8 cellular contexts compared by ENCODE assay signal in the genomic region with DNA sequence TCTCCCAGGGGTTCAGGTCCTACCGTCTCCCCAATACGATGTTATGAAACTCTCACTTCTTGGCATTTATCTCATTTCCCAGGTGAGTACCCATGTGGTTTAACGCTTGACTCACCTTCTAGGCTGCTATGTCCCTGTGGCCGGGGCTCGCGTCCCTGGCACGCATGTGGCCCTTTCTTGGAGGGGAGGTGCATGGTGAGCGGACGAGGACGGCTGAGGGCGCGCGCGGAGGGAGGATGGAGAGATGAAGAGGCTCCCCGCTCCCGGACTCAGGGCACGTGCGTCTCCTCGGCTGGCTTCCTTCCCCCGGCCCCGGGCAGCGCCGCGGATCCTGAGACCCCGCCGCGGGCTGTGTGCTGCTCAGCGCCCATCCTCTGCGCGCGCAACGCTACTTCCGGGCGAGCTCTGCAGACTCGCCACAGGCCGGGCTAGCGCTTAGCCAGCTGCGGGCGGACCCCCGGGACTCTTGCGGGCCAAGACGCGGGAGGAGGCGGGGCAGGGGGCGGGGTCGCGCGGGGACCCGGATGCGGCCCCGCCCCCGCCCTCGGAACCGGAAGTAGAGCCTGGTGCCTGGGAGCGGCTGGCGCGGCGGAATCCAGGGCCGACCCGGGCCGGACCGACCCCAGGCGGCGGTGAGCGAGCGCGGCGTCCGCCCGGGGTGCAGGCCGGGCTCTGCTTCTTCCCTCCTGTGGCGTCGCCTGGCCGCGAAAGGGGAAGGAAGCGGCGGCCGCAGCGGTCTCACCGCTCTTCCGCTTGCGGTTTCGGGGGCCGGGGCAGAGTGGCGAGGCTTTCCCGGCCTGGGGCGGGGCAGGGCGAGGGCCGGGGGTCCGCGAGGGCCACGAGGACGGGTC. TPM values are rescaled to one million over a fixed set of nuclear protein-coding genes. Genes with fewer than 3 reads are reported as not detected.
DNase-seq lines count a peak whose midpoint lies in the region; ATAC-seq, FAIRE-seq and TF ChIP-seq lines count a peak whose summit lies in the region.

Gene CTTN, plus strand, starts transcription at position 547 of the 851 bp plus-strand sequence. CDS start 8,769 bp downstream, outside the sequence.

- CTCF ChIA-PET in endothelial cell of umbilical vein (lab: Charles Lee): interaction anchor here (0.7 to 1.7 kb wide), 3 partner anchors 14 to 66 kb away, joined by 3 to 5 read pairs (median 3); no protein-coding TSS in a partner anchor

- POLR2A ChIA-PET in endothelial cell of umbilical vein (lab: Charles Lee): no interaction called here

- FAIRE-seq in endothelial cell of umbilical vein (lab: Jason Lieb, UNC): peak; percentile 77

- TF ChIP-seq POLR2A in GM18505 (IDR thresholded peaks at IDR 0.05; ENCODE audit: borderline replicate concordance, extremely low read depth, insufficient read depth, insufficient read length) (peak; percentile 32), endothelial cell of umbilical vein (IDR thresholded peaks at IDR 0.05; ENCODE audit: low read depth, low read length) (peak; percentile 69)

- H3K4me3 ChIP-seq in HUES64 (ENCODE audit: low read length) (peak within 1 kb of the TSS; percentile 68), OCI-LY1 (ENCODE audit: low read depth, low read length, poor library complexity, severe bottlenecking) (peak within 1 kb of the TSS; percentile 60), endothelial cell of umbilical vein (replicated peaks in 1 of 3; ENCODE audit: insufficient read depth in 1 of 3, low read depth in 1 of 3, low read length in 3 of 3) (peak within 1 kb of the TSS; percentile 84 to 89 (median 85)), mesodermal cell (ENCODE audit: extremely low read depth, insufficient read depth, low read length, poor library complexity, severe bottlenecking) (peak within 1 kb of the TSS; percentile 93)

- H2AFZ ChIP-seq in OCI-LY1 (ENCODE audit: low read length): no peak within 1 kb of the TSS
- peak within 1 kb of the TSS; percentile 51 for H2AFZ ChIP-seq in endothelial cell of umbilical vein (ENCODE audit: low read depth, low read length)

- H4K20me1 ChIP-seq in OCI-LY1 (ENCODE audit: insufficient read depth, low read length) (no peaks in the 10 kb centered on the region), endothelial cell of umbilical vein (replicated peaks; ENCODE audit: control insufficient read depth, extremely low read depth, insufficient read depth, low read length) (no peaks in the 10 kb centered on the region)

- peak; percentile 59 for DNase-seq in activated T-cell treated with anti-CD3 and anti-CD28 coated beads for 4 hours
- peak; percentile 87 for DNase-seq in endothelial cell of umbilical vein (ENCODE audit: low read depth, low spot score)
- peak; percentile 55 for DNase-seq in stimulated activated CD8-positive, alpha-beta memory T cell treated with anti-CD3 and anti-CD28 coated beads, Interleukin-15, amount 100 ng/mL, for 24 hours (ENCODE audit: low read depth)

- H3K36me3 ChIP-seq in HUES64 (ENCODE audit: insufficient read depth, low read length) (peaks cover 31% of the 10 kb centered on the region), OCI-LY1 (ENCODE audit: insufficient read depth, low read length) (no peaks in the 10 kb centered on the region), endothelial cell of umbilical vein (ENCODE audit: control insufficient read depth in 2 of 2, extremely low read depth in 1 of 2, insufficient read depth in 2 of 2, low read length in 2 of 2) (no peaks in the 10 kb centered on the region), mesodermal cell (ENCODE audit: control insufficient read depth, insufficient read depth, low read length) (peaks cover 52% of the 10 kb centered on the region)

- no peaks in the 10 kb centered on the region for H3K27me3 ChIP-seq in HUES64 (ENCODE audit: insufficient read depth, low read length)
- peaks cover 6% of the 10 kb centered on the region; the same call in 1 of the 2 replicates for H3K27me3 ChIP-seq in OCI-LY1 (ENCODE audit: insufficient read depth, low read length)
- no peaks in the 10 kb centered on the region for H3K27me3 ChIP-seq in endothelial cell of umbilical vein (ENCODE audit: control insufficient read depth in 2 of 2, insufficient read depth in 2 of 2, low read length in 2 of 2)

- ATAC-seq in GM18505 (IDR thresholded peaks at IDR 0.05; ENCODE audit: unreplicated experiment): peak; percentile 55
- ATAC-seq in HG03095 (IDR thresholded peaks at IDR 0.05; ENCODE audit: unreplicated experiment): no peak

- H3K27ac ChIP-seq in HUES64 (ENCODE audit: low read depth, low read length): peak within 1 kb of the TSS; percentile 62
- H3K27ac ChIP-seq in OCI-LY1 (ENCODE audit: low read depth, low read length, poor library complexity, severe bottlenecking): no peak within 1 kb of the TSS
- H3K27ac ChIP-seq in endothelial cell of umbilical vein (ENCODE audit: insufficient read depth, low read depth, low read length): peak within 1 kb of the TSS; percentile 60
- H3K27ac ChIP-seq in mesodermal cell (ENCODE audit: low read depth, low read length, severe bottlenecking): peak within 1 kb of the TSS; percentile 87

- H3K9me3 ChIP-seq in HUES64 (ENCODE audit: insufficient read depth, low read depth, low read length) (no peaks in the 10 kb centered on the region), OCI-LY1 (ENCODE audit: low read length) (no peaks in the 10 kb centered on the region), endothelial cell of umbilical vein (replicated peaks; ENCODE audit: control insufficient read depth, insufficient read depth, low read length) (no peaks in the 10 kb centered on the region), mesodermal cell (ENCODE audit: control insufficient read depth, low read length) (no peaks in the 10 kb centered on the region)

- H3K4me2 ChIP-seq in OCI-LY1 (ENCODE audit: low read length) (peak within 1 kb of the TSS; percentile 86), endothelial cell of umbilical vein (ENCODE audit: insufficient read depth, low read length) (peak within 1 kb of the TSS; percentile 87)

- no peaks in the 10 kb centered on the region for H3F3A ChIP-seq in OCI-LY1 (ENCODE audit: insufficient read depth, low read length)

- H3K9me1 ChIP-seq in endothelial cell of umbilical vein (replicated peaks; ENCODE audit: control insufficient read depth, extremely low read depth, insufficient read depth, low read length): no peaks in the 10 kb centered on the region

- peaks cover 23% of the 10 kb centered on the region for H3K4me1 ChIP-seq in HUES64 (ENCODE audit: insufficient read depth, low read length)
- peaks cover 13% of the 10 kb centered on the region for H3K4me1 ChIP-seq in OCI-LY1 (ENCODE audit: insufficient read depth, low read length, severe bottlenecking)
- H3K4me1 ChIP-seq in endothelial cell of umbilical vein (ENCODE audit: control insufficient read depth, extremely low read depth, insufficient read depth, low read length): peaks cover 19% of the 10 kb centered on the region
- peaks cover 14% of the 10 kb centered on the region for H3K4me1 ChIP-seq in mesodermal cell (ENCODE audit: control insufficient read depth, insufficient read depth, low read length, poor library complexity, severe bottlenecking)

- H3K79me2 ChIP-seq in OCI-LY1 (ENCODE audit: insufficient read depth, low read length) (no peaks in the 10 kb centered on the region), endothelial cell of umbilical vein (ENCODE audit: control insufficient read depth, insufficient read depth, low read length) (peaks cover 58% of the 10 kb centered on the region)

- no peaks in the 10 kb centered on the region for H3K9me2 ChIP-seq in OCI-LY1 (ENCODE audit: low read depth, low read length)

- BruUV-seq in endothelial cell of umbilical vein (replicated peaks; lab: Mats Ljungman, UMichigan): TSS peak; percentile 6

- intact Hi-C loops in endothelial cell of umbilical vein (cut with micrococcal nuclease): loop anchor here (1.0 to 2.0 kb wide), 3 partner anchors 31 to 194 kb away; partner anchors contain the start of gene PPFIA1

- 1% methylated on average over 93 of the region's 93 CpGs for WGBS in HUES64
- WGBS in mesodermal cell (ENCODE audit: insufficient coverage in 2 of 2), 2 experiments: 0 to 1% methylated on average over 43 to 48 of the region's 93 CpGs

- TF ChIP-seq CTCF in OCI-LY1 (IDR thresholded peaks at IDR 0.05; ENCODE audit: low read length) (no peak), endothelial cell of umbilical vein (IDR thresholded peaks at IDR 0.05; ENCODE audit: extremely low read depth in 1 of 2, insufficient read depth in 1 of 2, low read depth in 1 of 2, low read length in 2 of 2) (no peak)

- dilution Hi-C loops in endothelial cell of umbilical vein (cut with MboI; ENCODE audit: extremely low pct_ligation_motif_present, low sequenced_read_pairs): no loop called here

- H3K9ac ChIP-seq in HUES64 (ENCODE audit: low read depth, low read length) (peak within 1 kb of the TSS; percentile 88), OCI-LY1 (ENCODE audit: low read length) (peak within 1 kb of the TSS; percentile 11; the same call in 1 of the 2 replicates), endothelial cell of umbilical vein (replicated peaks; ENCODE audit: extremely low read depth, insufficient read depth, low read length) (peak within 1 kb of the TSS; percentile 64)

TF ChIP-seq in endothelial cell of umbilical vein, 7 proteins besides CTCF, POLR2A, EP300 and RAD21:
- no peak for TF ChIP-seq GATA2 (IDR thresholded peaks at IDR 0.05; ENCODE audit: insufficient read depth, insufficient read length, low read depth, low read length)
- peak; percentile 64 for TF ChIP-seq POLR2AphosphoS5 (IDR thresholded peaks at IDR 0.05; ENCODE audit: insufficient read depth, low read depth, low read length)
- no peak for TF ChIP-seq FOS (IDR thresholded peaks at IDR 0.05; ENCODE audit: borderline replicate concordance, insufficient read depth, low read length)
- no peak for TF ChIP-seq JUN (IDR thresholded peaks at IDR 0.05; ENCODE audit: borderline replicate concordance, insufficient read depth, insufficient read length, low read depth)

RNA-seq across cellular contexts. Expression of gene CTTN, which starts in this region (rescaled TPM):
- polyA plus RNA-seq in HUES64 (2013, experiment 1 of 2): 96.6 TPM
- polyA plus RNA-seq in HUES64 (2013, experiment 2 of 2): 97.4 TPM
- total RNA-seq in endothelial cell of umbilical vein: 307 and 330 TPM in 2 replicates
- polyA plus RNA-seq in endothelial cell of umbilical vein: 148 and 161 TPM in 2 replicates
- 116 and 122 TPM in 2 replicates for polyA plus RNA-seq in endothelial cell of umbilical vein (2011; cell fraction: cytosol; rRNA removed)
- 806 and 835 TPM in 2 replicates for polyA plus RNA-seq in endothelial cell of umbilical vein (2011; cell fraction: nucleus; rRNA removed)
- polyA plus RNA-seq in endothelial cell of umbilical vein (2012): 217 and 272 TPM in 2 replicates
- polyA minus RNA-seq in endothelial cell of umbilical vein: 252 and 259 TPM in 2 replicates
- polyA minus RNA-seq in endothelial cell of umbilical vein (2011; cell fraction: cytosol; rRNA and poly(A)+ RNA removed): 70.9 TPM
- polyA minus RNA-seq in endothelial cell of umbilical vein (2011; cell fraction: nucleus; rRNA and poly(A)+ RNA removed): 212 and 217 TPM in 2 replicates
- polyA plus RNA-seq in mesodermal cell (2013, experiment 1 of 2): 228 TPM
- polyA plus RNA-seq in mesodermal cell (2013, experiment 2 of 2): 186 TPM

Comparison
In these comparisons a context has a peak if more than half of its experiments do, and no peak if none do; other contexts are left out.
1. H3K9ac ChIP-seq: peak in every context shown above with its lines; median percentile 88 in HUES64; 64 in endothelial cell of umbilical vein; 11 in OCI-LY1.